26 cellular contexts compared by ENCODE assay signal in genomic region chr12:67928621-67929369, GRCh38.
DNase-seq lines count a peak whose midpoint lies in the region; ATAC-seq and TF ChIP-seq lines count a peak whose summit lies in the region.
"Had no signal": no experiment of that assay in that cellular context is flagged by ENCODE, and none has a peak within 500 bp of the region (broad histone marks: within the 10 kb centered on the region; RNA-seq: fewer than 3 reads in every experiment).

No MANE protein-coding gene starts in this region.

- DNase-seq in astrocyte of the hippocampus (ENCODE audit: low read depth, low spot score) (peak; percentile 44), cardiac muscle cell (ENCODE audit: low read depth in 1 of 2, low spot score in 1 of 2) (no peak), mucosa of descending colon (no peak), stromal cell of bone marrow (ENCODE audit: low read depth) (peak; percentile 79), right lobe of liver (no peak), islet precursor cell (no peak), UCSD-AML1 (lab: John Stamatoyannopoulos, UW; ENCODE audit: unreplicated experiment) (no peak)
- DNase-seq: activated CD4-positive, alpha-beta T cell treated with anti-CD3 and anti-CD28 coated beads, Interleukin-2, amount 50 U/mL, for 48 hours; activated naive CD4-positive, alpha-beta T cell; amygdala; CD8-positive, alpha-beta T cell; cerebellar nuclear complex; DMS53; GF-D8; head of caudate nucleus; NCI-H146; NCI-H774; stimulated activated CD4-positive, alpha-beta T cell treated with anti-CD3 and anti-CD28 coated beads, Interleukin-4, amount 100 ng/mL, for 4 hours; stimulated activated naive CD8-positive, alpha-beta T cell treated with anti-CD3 and anti-CD28 coated beads, Interleukin-15, amount 100 ng/mL, for 72 hours; T-helper 2 cell; upper lobe of left lung; WERI-Rb-1 had no signal

- intact Hi-C loops in mucosa of descending colon (cut with DNase I, micrococcal nuclease), result no loop called here
- intact Hi-C loops in right lobe of liver (cut with DNase I), result no loop called here

- no peak for TF ChIP-seq POLR2A in right lobe of liver (IDR thresholded peaks at IDR 0.05)

- H3K27ac ChIP-seq in cardiac muscle cell (peak overlapping the region; percentile 49), right lobe of liver (no peak overlapping the region)
- H3K27ac ChIP-seq: SJSA1, upper lobe of left lung, WERI-Rb-1 had no signal

- no peak overlapping the region for H3K4me3 ChIP-seq in cardiac muscle cell
- no peak overlapping the region for H3K4me3 ChIP-seq in mucosa of descending colon
- no peak overlapping the region for H3K4me3 ChIP-seq in right lobe of liver
- H3K4me3 ChIP-seq: esophagus muscularis mucosa, SJSA1, upper lobe of left lung had no signal

- H3K27me3 ChIP-seq in cardiac muscle cell (no peaks in the 10 kb centered on the region), right lobe of liver (no peaks in the 10 kb centered on the region)
- H3K27me3 ChIP-seq: esophagus muscularis mucosa, SJSA1, upper lobe of left lung had no signal

- H3K36me3 ChIP-seq in cardiac muscle cell, result no peaks in the 10 kb centered on the region
- no peaks in the 10 kb centered on the region for H3K36me3 ChIP-seq in mucosa of descending colon (ENCODE audit: low read depth)
- H3K36me3 ChIP-seq in right lobe of liver, result no peaks in the 10 kb centered on the region
- H3K36me3 ChIP-seq: esophagus muscularis mucosa, SJSA1, upper lobe of left lung, WERI-Rb-1 had no signal

- ATAC-seq in mucosa of descending colon (peak; percentile 68), right lobe of liver (no peak)
- ATAC-seq: CD8-positive, alpha-beta T cell; natural killer cell treated with Interleukin-12 subunit alpha and Interleukin-12 subunit beta and Interleukin-15 and Interleukin-18, amount 100 ng/mL, for 72 hours; Panc1; stimulated activated naive CD8-positive, alpha-beta T cell treated with anti-CD3 and anti-CD28 coated beads, Interleukin-15, amount 100 ng/mL, for 72 hours had no signal

- WGBS in right lobe of liver (ENCODE audit: insufficient coverage, low coverage, low lambda C conversion rate, missing lambda C conversion rate), result 30% methylated on average over 3 of the region's 3 CpGs

- H3K4me1 ChIP-seq in cardiac muscle cell (ENCODE audit: low read depth) (peaks cover 31% of the 10 kb centered on the region), mucosa of descending colon (ENCODE audit: low read depth) (peaks cover 21% of the 10 kb centered on the region), right lobe of liver (no peaks in the 10 kb centered on the region)
- H3K4me1 ChIP-seq: SJSA1 had no signal

- TF ChIP-seq CTCF in cardiac muscle cell (IDR thresholded peaks at IDR 0.05; ENCODE audit: low read depth, low read length), result no peak
- no peak for TF ChIP-seq CTCF in mucosa of descending colon (IDR thresholded peaks at IDR 0.05)
- TF ChIP-seq CTCF in right lobe of liver (IDR thresholded peaks at IDR 0.05), result no peak

- H3K9me3 ChIP-seq in cardiac muscle cell (ENCODE audit: low read depth) (no peaks in the 10 kb centered on the region), mucosa of descending colon (no peaks in the 10 kb centered on the region), right lobe of liver (no peaks in the 10 kb centered on the region)
- H3K9me3 ChIP-seq: esophagus muscularis mucosa, SJSA1, upper lobe of left lung had no signal

Comparison
In these comparisons a context has a peak if more than half of its experiments do, and no peak if none do; other contexts are left out.
1. DNase-seq: peak in astrocyte of the hippocampus (single experiment) and stromal cell of bone marrow (single experiment); none in cardiac muscle cell (0 of 2), mucosa of descending colon (0 of 3), right lobe of liver (0 of 3), islet precursor cell (single experiment) and UCSD-AML1 (single experiment).